ENCODE assay signal across 10 cellular contexts in genomic region chr11:125170001-125170405, GRCh38. TPM values are rescaled to one million over a fixed set of nuclear protein-coding genes. Genes with fewer than 3 reads are reported as not detected.
DNase-seq lines count a peak whose midpoint lies in the region; ATAC-seq and TF ChIP-seq lines count a peak whose summit lies in the region.
"Had no signal": no experiment of that assay in that cellular context is flagged by ENCODE, and none has a peak within 500 bp of the region (broad histone marks: within the 10 kb centered on the region; RNA-seq: fewer than 3 reads in every experiment).

No MANE protein-coding gene starts in this region.

- H3K4me3 ChIP-seq in iPS-15b (ENCODE audit: low read depth, low read length), result peak overlapping the region; percentile 16

- POLR2A ChIA-PET in activated CD4-positive, alpha-beta memory T cell treated with anti-CD3 and anti-CD28 coated beads, Interleukin-2, amount 10 ng/mL, durations not matched to agents 7 days and 5 days (lab: Charles Lee), result no interaction called here

- peaks cover 56% of the 10 kb centered on the region for H3K27me3 Mint-ChIP-seq in activated CD4-positive, alpha-beta memory T cell treated with anti-CD3 and anti-CD28 coated beads, Interleukin-2, amount 10 ng/mL, durations not matched to agents 7 days and 5 days
- peaks cover 61 to 82% (median 68%) of the 10 kb centered on the region in 3 donors for H3K27me3 Mint-ChIP-seq in CD14-positive monocyte (ENCODE audit: low read depth in 3 of 3)

- H3K4me3 Mint-ChIP-seq in activated CD4-positive, alpha-beta memory T cell treated with anti-CD3 and anti-CD28 coated beads, Interleukin-2, amount 10 ng/mL, durations not matched to agents 7 days and 5 days, result no peak overlapping the region
- peak overlapping the region in 1 of 2 donors; percentile 3 for H3K4me3 Mint-ChIP-seq in CD14-positive monocyte

- intact Hi-C loops in sciatic nerve (cut with DNase I) (no loop called here), CD14-positive monocyte (cut with micrococcal nuclease) (no loop called here)

- no peak overlapping the region for H3K9ac ChIP-seq in iPS-15b (ENCODE audit: low read depth, low read length)

- DNase-seq in ELF-1 (ENCODE audit: low read depth, low spot score) (peak; percentile 60), cerebellar cortex (ENCODE audit: low spot score) (peak; percentile 12), sciatic nerve (ENCODE audit: low spot score) (no peak), CD14-positive monocyte (ENCODE audit: low spot score) (no peak)
- DNase-seq in activated CD4-positive, alpha-beta memory T cell treated with anti-CD3 and anti-CD28 coated beads, Interleukin-2, amount 10 ng/mL, durations not matched to agents 7 days and 5 days, result no peak
- DNase-seq: activated CD4-positive, alpha-beta T cell treated with anti-CD3 and anti-CD28 coated beads for 1 hour; effector memory CD4-positive, alpha-beta T cell had no signal

- H3K27ac Mint-ChIP-seq in activated CD4-positive, alpha-beta memory T cell treated with anti-CD3 and anti-CD28 coated beads, Interleukin-2, amount 10 ng/mL, durations not matched to agents 7 days and 5 days, result no peak overlapping the region
- H3K27ac Mint-ChIP-seq in CD14-positive monocyte, result no peak overlapping the region

- H3K9me3 ChIP-seq in iPS-15b (ENCODE audit: control insufficient read depth, insufficient read depth, low read length), result no peaks in the 10 kb centered on the region

- no peaks in the 10 kb centered on the region for H3K9me3 Mint-ChIP-seq in activated CD4-positive, alpha-beta memory T cell treated with anti-CD3 and anti-CD28 coated beads, Interleukin-2, amount 10 ng/mL, durations not matched to agents 7 days and 5 days
- H3K9me3 Mint-ChIP-seq in CD14-positive monocyte, result peaks cover 0 to 13% (median 10%) of the 10 kb centered on the region in 7 donors

- H3K27me3 ChIP-seq in iPS-15b (ENCODE audit: control insufficient read depth, insufficient read depth, low read length), result peaks cover 78% of the 10 kb centered on the region

- no peak for TF ChIP-seq CTCF in CD14-positive monocyte (IDR thresholded peaks at IDR 0.05)

- peaks cover 24% of the 10 kb centered on the region for H3K4me1 ChIP-seq in iPS-15b (ENCODE audit: control insufficient read depth, insufficient read depth, low read length)

- peaks cover 4% of the 10 kb centered on the region for H3K36me3 Mint-ChIP-seq in activated CD4-positive, alpha-beta memory T cell treated with anti-CD3 and anti-CD28 coated beads, Interleukin-2, amount 10 ng/mL, durations not matched to agents 7 days and 5 days (ENCODE audit: low read depth)
- H3K36me3 Mint-ChIP-seq in CD14-positive monocyte, result peaks cover 0 to 8% of the 10 kb centered on the region in 2 donors

- H3K4me1 Mint-ChIP-seq in activated CD4-positive, alpha-beta memory T cell treated with anti-CD3 and anti-CD28 coated beads, Interleukin-2, amount 10 ng/mL, durations not matched to agents 7 days and 5 days, result peaks cover 13% of the 10 kb centered on the region
- peaks cover 10% of the 10 kb centered on the region for H3K4me1 Mint-ChIP-seq in CD14-positive monocyte

- H3K36me3 ChIP-seq in iPS-15b (ENCODE audit: control insufficient read depth, insufficient read depth, low read length), result no peaks in the 10 kb centered on the region

- ATAC-seq in sciatic nerve (peak; percentile 19), GM21529 (IDR thresholded peaks at IDR 0.05; ENCODE audit: unreplicated experiment) (no peak), GM21367 (IDR thresholded peaks at IDR 0.05; ENCODE audit: unreplicated experiment) (no peak)

- CTCF ChIA-PET in activated CD4-positive, alpha-beta memory T cell treated with anti-CD3 and anti-CD28 coated beads, Interleukin-2, amount 10 ng/mL, durations not matched to agents 7 days and 5 days (lab: Charles Lee), result no interaction called here

RNA-seq across cellular contexts. Expression of gene PKNOX2, which starts 5.5 kb away (rescaled TPM):
- 17.3 TPM for total RNA-seq in sciatic nerve
- total RNA-seq in activated CD4-positive, alpha-beta memory T cell treated with anti-CD3 and anti-CD28 coated beads, Interleukin-2, amount 10 ng/mL, durations not matched to agents 7 days and 5 days, result not detected
- polyA plus RNA-seq in CD14-positive monocyte, result not detected

RNA-seq across cellular contexts. Expression of gene TMEM218, which starts 58.6 kb away (rescaled TPM):
- total RNA-seq in sciatic nerve, result 15.2 TPM
- total RNA-seq in activated CD4-positive, alpha-beta memory T cell treated with anti-CD3 and anti-CD28 coated beads, Interleukin-2, amount 10 ng/mL, durations not matched to agents 7 days and 5 days, result 10 to 100 TPM; 13.7 to 15.6 TPM
- polyA plus RNA-seq in CD14-positive monocyte, result 10 to 100 TPM; 55.7 to 57.7 TPM

Comparison
In these comparisons a context has a peak if more than half of its experiments do, and no peak if none do; other contexts are left out.
1. DNase-seq: peak in ELF-1 (single experiment) and cerebellar cortex (single experiment); none in sciatic nerve (single experiment), activated CD4-positive, alpha-beta memory T cell treated with anti-CD3 and anti-CD28 coated beads, Interleukin-2, amount 10 ng/mL, durations not matched to agents 7 days and 5 days (single experiment) and CD14-positive monocyte (single experiment).
2. RNA of gene PKNOX2, which starts 5.5 kb away (total RNA-seq): 17.3 TPM in sciatic nerve (single experiment); not detected in activated CD4-positive, alpha-beta memory T cell treated with anti-CD3 and anti-CD28 coated beads, Interleukin-2, amount 10 ng/mL, durations not matched to agents 7 days and 5 days; every median in the first group is over 10 times any median in the second.